ENCODE assay signal across 31 cellular contexts in the genomic region with DNA sequence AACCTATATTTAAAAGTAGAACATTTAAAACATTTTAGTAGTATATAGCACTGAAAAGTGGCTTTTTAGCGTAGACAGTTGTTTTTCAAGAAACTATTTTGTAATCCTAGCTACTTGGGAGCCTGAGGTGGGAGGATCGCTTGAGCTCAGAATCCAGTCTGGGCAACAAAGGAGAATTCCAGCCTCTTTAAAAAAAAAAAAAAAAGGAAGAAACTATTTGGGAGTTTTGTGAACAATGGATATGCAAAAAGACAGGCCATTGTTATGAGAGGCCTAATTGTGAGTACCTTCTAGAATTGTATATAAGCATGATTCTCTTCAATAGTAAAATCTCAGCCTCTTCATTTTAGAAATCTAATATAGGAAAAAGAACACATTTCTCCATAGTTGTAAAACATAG. TPM values are rescaled to one million over a fixed set of nuclear protein-coding genes. Genes with fewer than 3 reads are reported as not detected.
"Had no signal": no experiment of that assay in that cellular context is flagged by ENCODE, and none has a peak within 500 bp of the region (broad histone marks: within the 10 kb centered on the region; RNA-seq: fewer than 3 reads in every experiment).

No MANE protein-coding gene starts in this region.

- H3K9me3 Mint-ChIP-seq: naive thymus-derived CD8-positive, alpha-beta T cell; stimulated activated memory B cell treated with anti-CD40 and anti-IgM and Interleukin-4, amounts not matched to agents 10 μg/mL and 1 μg/mL and 100 μg/mL, for 72 hours; stimulated activated naive CD8-positive, alpha-beta T cell treated with anti-CD3 and anti-CD28 coated beads, Interleukin-15, Interleukin-2, amounts not matched to agents 100 ng/mL and 50 ng/mL, for 24 hours had no signal

- H3K27me3 Mint-ChIP-seq: naive thymus-derived CD8-positive, alpha-beta T cell; stimulated activated memory B cell treated with anti-CD40 and anti-IgM and Interleukin-4, amounts not matched to agents 10 μg/mL and 1 μg/mL and 100 μg/mL, for 72 hours; stimulated activated naive CD8-positive, alpha-beta T cell treated with anti-CD3 and anti-CD28 coated beads, Interleukin-15, Interleukin-2, amounts not matched to agents 100 ng/mL and 50 ng/mL, for 24 hours had no signal

- H3K27ac ChIP-seq: epithelial cell of prostate, left lung, ovary, psoas muscle, skin epidermis, spleen, thoracic aorta, tibial nerve, upper lobe of left lung had no signal

- DNase-seq: cerebellar nuclear complex; cortex of kidney; dorsolateral prefrontal cortex; effector CD4-positive, alpha-beta T cell; foreskin melanocyte; hypothalamus; left cardiac atrium; left lung; mesenchymal stem cell; midbrain; naive thymus-derived CD8-positive, alpha-beta T cell; nephron progenitor cell; nucleus accumbens; ovary; posterior cingulate gyrus; psoas muscle; right cardiac atrium; spleen; stimulated activated CD4-positive, alpha-beta T cell treated with anti-CD3 and anti-CD28 coated beads, Interleukin-4, amount 100 ng/mL, for 4 hours had no signal

- H3K36me3 ChIP-seq: ovary, thoracic aorta had no signal

- H3K27me3 ChIP-seq: dorsolateral prefrontal cortex, left lung, ovary, spleen, tibial nerve, upper lobe of left lung had no signal

- H3K4me3 Mint-ChIP-seq: naive thymus-derived CD8-positive, alpha-beta T cell; nephron progenitor cell; stimulated activated memory B cell treated with anti-CD40 and anti-IgM and Interleukin-4, amounts not matched to agents 10 μg/mL and 1 μg/mL and 100 μg/mL, for 72 hours; stimulated activated naive CD8-positive, alpha-beta T cell treated with anti-CD3 and anti-CD28 coated beads, Interleukin-15, Interleukin-2, amounts not matched to agents 100 ng/mL and 50 ng/mL, for 24 hours had no signal

- H3K9me3 ChIP-seq: left lung, ovary, psoas muscle, spleen, thoracic aorta, tibial nerve, upper lobe of left lung had no signal

- H3K4me1 Mint-ChIP-seq: naive thymus-derived CD8-positive, alpha-beta T cell; nephron progenitor cell had no signal

- H3K27ac Mint-ChIP-seq: nephron progenitor cell; stimulated activated memory B cell treated with anti-CD40 and anti-IgM and Interleukin-4, amounts not matched to agents 10 μg/mL and 1 μg/mL and 100 μg/mL, for 72 hours; stimulated activated naive CD8-positive, alpha-beta T cell treated with anti-CD3 and anti-CD28 coated beads, Interleukin-15, Interleukin-2, amounts not matched to agents 100 ng/mL and 50 ng/mL, for 24 hours had no signal

- H3K4me3 ChIP-seq: dorsolateral prefrontal cortex, left lung, ovary, psoas muscle, skin epidermis, spleen, thoracic aorta, tibial nerve, upper lobe of left lung had no signal

- H3K4me1 ChIP-seq: psoas muscle had no signal

RNA-seq across cellular contexts. Expression of gene OMG, which starts 17.6 kb away (rescaled TPM):
- total RNA-seq: esophagus mucosa, kidney epithelial cell, lower leg skin, psoas muscle, right cardiac atrium, thoracic aorta, tibial nerve had no signal
- polyA plus RNA-seq: naive thymus-derived CD8-positive, alpha-beta T cell had no signal

RNA-seq across cellular contexts. Expression of gene EVI2B, which starts 34.5 kb away (rescaled TPM):
- total RNA-seq: kidney epithelial cell, lung microvascular endothelial cell, renal cortical epithelial cell had no signal

RNA-seq across cellular contexts. Expression of gene EVI2A, which starts 42.0 kb away (rescaled TPM):
- total RNA-seq: kidney epithelial cell had no signal
